In genomic region chr1:10400013-10400412, GRCh38 we compare ENCODE assay signal across 8 cellular contexts. TPM values are rescaled to one million over a fixed set of nuclear protein-coding genes. Genes with fewer than 3 reads are reported as not detected.
DNase-seq lines count a peak whose midpoint lies in the region; ATAC-seq and TF ChIP-seq lines count a peak whose summit lies in the region.

No MANE protein-coding gene starts in this region.

- H2AFZ ChIP-seq in Loucy (ENCODE audit: low read length) = no peak overlapping the region

- H3K27me3 ChIP-seq in BE2C (no peaks in the 10 kb centered on the region), Loucy (ENCODE audit: insufficient read depth, low read length, poor library complexity, severe bottlenecking) (no peaks in the 10 kb centered on the region), duodenal mucosa (ENCODE audit: control insufficient read depth in 1 of 2, insufficient read depth in 2 of 2, low read length in 2 of 2) (no peaks in the 10 kb centered on the region)

- peaks cover 45% of the 10 kb centered on the region for H3K79me2 ChIP-seq in Loucy (ENCODE audit: insufficient read depth, low read length)

- H3K36me3 ChIP-seq in BE2C (peaks cover 10% of the 10 kb centered on the region), Loucy (ENCODE audit: insufficient read depth, low read length) (peaks cover 24% of the 10 kb centered on the region; the same call in 1 of the 2 replicates), duodenal mucosa (ENCODE audit: control insufficient read depth in 1 of 2, insufficient read depth in 2 of 2, low read length in 2 of 2) (peaks cover 20 to 27% of the 10 kb centered on the region in 2 donors)

- H3K9me3 Mint-ChIP-seq in nephron = no peaks in the 10 kb centered on the region

- H3K27ac Mint-ChIP-seq in nephron = peak overlapping the region; percentile 69 to 96 (median 80)

- H3K4me1 ChIP-seq in BE2C = no peaks in the 10 kb centered on the region
- H3K4me1 ChIP-seq in Loucy (ENCODE audit: insufficient read depth, low read length, poor library complexity, severe bottlenecking) = peaks cover 20% of the 10 kb centered on the region
- H3K4me1 ChIP-seq in duodenal mucosa (ENCODE audit: control insufficient read depth in 1 of 2, insufficient read depth in 2 of 2, low read length in 2 of 2) = peaks cover 11 to 20% of the 10 kb centered on the region in 2 donors

- no peaks in the 10 kb centered on the region for H3K27me3 Mint-ChIP-seq in nephron (ENCODE audit: low read depth)

- no peak for DNase-seq in BE2C
- DNase-seq in stimulated activated naive CD4-positive, alpha-beta T cell treated with Interleukin-2 at 50 U/mL for 16 hours (lab: John Stamatoyannopoulos, UW) = no peak
- no peak for DNase-seq in foreskin melanocyte

- H4K20me1 ChIP-seq in Loucy (ENCODE audit: insufficient read depth, low read length, poor library complexity, severe bottlenecking) = peaks cover 23% of the 10 kb centered on the region

- H3K9me2 ChIP-seq in Loucy (replicated peaks; ENCODE audit: low read depth, low read length) = no peaks in the 10 kb centered on the region

- no peak for TF ChIP-seq CTCF in BE2C (IDR thresholded peaks at IDR 0.05; ENCODE audit: low read depth, low read length)
- TF ChIP-seq CTCF in Loucy (conservative IDR thresholded peaks at IDR 0.05; ENCODE audit: low read length) = no peak
- TF ChIP-seq CTCF in nephron (IDR thresholded peaks at IDR 0.05; ENCODE audit: unreplicated experiment in 3 of 3) = no peak

- peaks cover 44% of the 10 kb centered on the region for H3K36me3 Mint-ChIP-seq in nephron (ENCODE audit: low read depth)

- peak overlapping the region; percentile 93 to 97 (median 94) for H3K4me3 Mint-ChIP-seq in nephron

- ATAC-seq in GM21576 (IDR thresholded peaks at IDR 0.05; ENCODE audit: unreplicated experiment) (no peak), GM18511 (IDR thresholded peaks at IDR 0.05; ENCODE audit: unreplicated experiment) (no peak)

- H3K9me3 ChIP-seq in BE2C (no peaks in the 10 kb centered on the region), Loucy (ENCODE audit: insufficient read depth, low read depth, low read length) (no peaks in the 10 kb centered on the region), duodenal mucosa (ENCODE audit: control insufficient read depth in 1 of 2, low read length in 2 of 2) (no peaks in the 10 kb centered on the region)

- no peaks in the 10 kb centered on the region for H3F3A ChIP-seq in Loucy (ENCODE audit: low read depth)

- H3K4me2 ChIP-seq in Loucy (ENCODE audit: low read depth, low read length, poor library complexity, severe bottlenecking) = peak overlapping the region; percentile 89

- no peak overlapping the region for H3K27ac ChIP-seq in duodenal mucosa (ENCODE audit: low read depth, low read length)

- H3K4me3 ChIP-seq in BE2C (ENCODE audit: low read depth, low read length) (peak overlapping the region; percentile 72), Loucy (ENCODE audit: low read length, poor library complexity, severe bottlenecking) (peak overlapping the region; percentile 83), duodenal mucosa (ENCODE audit: low read depth in 1 of 2, low read length in 2 of 2) (peak overlapping the region; percentile 88 to 93)

- H3K4me1 Mint-ChIP-seq in nephron = peaks cover 29% of the 10 kb centered on the region

- peak overlapping the region; percentile 90 for H3K9ac ChIP-seq in Loucy (ENCODE audit: low read depth, low read length, poor library complexity, severe bottlenecking)
- H3K9ac ChIP-seq in duodenal mucosa (ENCODE audit: low read depth in 1 of 2, low read length in 2 of 2) = peak overlapping the region; percentile 31 to 94

RNA-seq across cellular contexts. Expression of gene PGD, which starts 1.1 kb away (rescaled TPM):
- polyA plus RNA-seq in BE2C (2012; ENCODE audit: insufficient read depth, insufficient read length, low read depth) = 137 TPM

RNA-seq across cellular contexts. Expression of gene CENPS, which starts 30.2 kb away (rescaled TPM):
- polyA plus RNA-seq in BE2C (2012; ENCODE audit: insufficient read depth, insufficient read length, low read depth) = 8.5 TPM

RNA-seq across cellular contexts. Expression of gene CORT, which starts 49.8 kb away (rescaled TPM):
- polyA plus RNA-seq in BE2C (2012; ENCODE audit: insufficient read depth, insufficient read length, low read depth) = not detected
